ENCODE assay signal across 8 cellular contexts in the genomic region with DNA sequence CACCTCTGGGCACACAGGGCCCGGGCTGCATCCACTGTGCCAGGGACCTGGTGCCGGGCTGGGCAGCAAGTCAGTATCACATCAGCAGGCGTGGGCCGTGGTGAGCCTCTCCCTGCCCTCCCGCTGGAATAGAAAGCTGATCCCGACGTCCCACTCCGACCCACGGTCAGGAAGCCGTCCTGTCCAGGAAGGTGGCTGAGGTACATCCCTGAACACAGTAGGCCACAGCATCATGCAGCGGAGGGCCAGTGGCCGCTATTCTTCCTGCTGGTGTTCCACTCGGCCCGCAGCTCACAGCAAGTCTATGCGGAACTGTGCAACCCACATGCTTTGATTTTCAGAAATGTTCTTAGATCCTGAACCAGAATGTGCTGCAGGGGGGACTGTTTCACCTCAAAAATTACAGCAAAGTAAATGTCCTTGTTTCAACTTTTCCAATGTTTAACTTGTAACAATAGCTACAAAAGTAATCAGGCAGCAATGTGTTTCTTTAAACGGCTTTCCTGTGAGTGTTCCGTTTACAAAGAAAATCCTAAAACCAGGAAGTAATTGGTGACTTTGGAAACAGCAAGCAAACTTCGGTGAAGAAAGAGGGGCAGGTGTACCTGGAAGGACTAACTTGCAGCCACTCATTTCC. TPM values are rescaled to one million over a fixed set of nuclear protein-coding genes. Genes with fewer than 3 reads are reported as not detected.
DNase-seq lines count a peak whose midpoint lies in the region; ATAC-seq lines count a peak whose summit lies in the region.

No MANE protein-coding gene starts in this region.

- peak overlapping the region; percentile 87 for H3K27ac Mint-ChIP-seq in activated CD4-positive, alpha-beta memory T cell treated with anti-CD3 and anti-CD28 coated beads, Interleukin-2, amount 10 ng/mL, durations not matched to agents 7 days and 5 days

- CTCF ChIA-PET in activated CD4-positive, alpha-beta memory T cell treated with anti-CD3 and anti-CD28 coated beads, Interleukin-2, amount 10 ng/mL, durations not matched to agents 7 days and 5 days (lab: Charles Lee): interaction anchor here (0.7 to 4.2 kb wide), 7 partner anchors 10 to 50 kb away, joined by 3 to 28 read pairs (median 6); no protein-coding TSS in a partner anchor

- H3K27me3 ChIP-seq in H7 (ENCODE audit: control insufficient read depth, insufficient read depth, low read length) (no peaks in the 10 kb centered on the region), right cardiac atrium (ENCODE audit: control insufficient read depth, insufficient read depth) (no peaks in the 10 kb centered on the region), skeletal muscle satellite cell (ENCODE audit: control insufficient read depth, insufficient read depth, low read length) (no peaks in the 10 kb centered on the region)

- 49% methylated on average over 18 of the region's 18 CpGs for WGBS in right cardiac atrium

- no peaks in the 10 kb centered on the region for H3K27me3 Mint-ChIP-seq in activated CD4-positive, alpha-beta memory T cell treated with anti-CD3 and anti-CD28 coated beads, Interleukin-2, amount 10 ng/mL, durations not matched to agents 7 days and 5 days

- H3K4me3 ChIP-seq in H7 (ENCODE audit: insufficient read depth, low read depth, low read length) (peak overlapping the region; percentile 18), right cardiac atrium (ENCODE audit: low read length) (peak overlapping the region; percentile 95), skeletal muscle satellite cell (ENCODE audit: low read length) (peak overlapping the region; percentile 65)

- H3K9ac ChIP-seq in skeletal muscle satellite cell (ENCODE audit: low read depth, low read length): peak overlapping the region; percentile 48

- peak in 1 of 2 donors; percentile 1 for ATAC-seq in right cardiac atrium

- POLR2A ChIA-PET in activated CD4-positive, alpha-beta memory T cell treated with anti-CD3 and anti-CD28 coated beads, Interleukin-2, amount 10 ng/mL, durations not matched to agents 7 days and 5 days (lab: Charles Lee): interaction anchor here (1.0 to 2.1 kb wide), 7 partner anchors 10 to 121 kb away, joined by 3 to 11 read pairs (median 5); partner anchors contain the start of genes COX19 and ZFAND2A

- no peak for DNase-seq in H7
- no peak for DNase-seq in activated CD4-positive, alpha-beta memory T cell treated with anti-CD3 and anti-CD28 coated beads, Interleukin-2, amount 10 ng/mL, durations not matched to agents 7 days and 5 days
- DNase-seq in right cardiac atrium: peak in 2 of 3 donors; percentile 61 to 68
- no peak for DNase-seq in NCI-H748 (lab: John Stamatoyannopoulos, UW; ENCODE audit: unreplicated experiment)
- DNase-seq in epidermal melanocyte (ENCODE audit: insufficient read length, low spot score): no peak
- no peak for DNase-seq in islet precursor cell
- no peak for DNase-seq in cerebellar cortex (ENCODE audit: low spot score)

- H3K9me3 ChIP-seq in right cardiac atrium (ENCODE audit: control insufficient read depth, low read length) (no peaks in the 10 kb centered on the region), skeletal muscle satellite cell (replicated peaks; ENCODE audit: low read length) (no peaks in the 10 kb centered on the region)

- intact Hi-C loops in right cardiac atrium (cut with DNase I): no loop called here

- peaks cover 63% of the 10 kb centered on the region for H3K4me1 Mint-ChIP-seq in activated CD4-positive, alpha-beta memory T cell treated with anti-CD3 and anti-CD28 coated beads, Interleukin-2, amount 10 ng/mL, durations not matched to agents 7 days and 5 days

- peak overlapping the region; percentile 74 for H3K4me3 Mint-ChIP-seq in activated CD4-positive, alpha-beta memory T cell treated with anti-CD3 and anti-CD28 coated beads, Interleukin-2, amount 10 ng/mL, durations not matched to agents 7 days and 5 days

- no peaks in the 10 kb centered on the region for H3K9me3 Mint-ChIP-seq in activated CD4-positive, alpha-beta memory T cell treated with anti-CD3 and anti-CD28 coated beads, Interleukin-2, amount 10 ng/mL, durations not matched to agents 7 days and 5 days

- H3K4me2 ChIP-seq in skeletal muscle satellite cell (ENCODE audit: low read length): peak overlapping the region; percentile 100

- H3K4me1 ChIP-seq in right cardiac atrium (ENCODE audit: control insufficient read depth, insufficient read depth, low read length) (peaks cover 9% of the 10 kb centered on the region), skeletal muscle satellite cell (ENCODE audit: control insufficient read depth, insufficient read depth, low read length) (peaks cover 41% of the 10 kb centered on the region)

- no peaks in the 10 kb centered on the region for H3K36me3 Mint-ChIP-seq in activated CD4-positive, alpha-beta memory T cell treated with anti-CD3 and anti-CD28 coated beads, Interleukin-2, amount 10 ng/mL, durations not matched to agents 7 days and 5 days (ENCODE audit: low read depth)

- H3K36me3 ChIP-seq in H7 (replicated peaks; ENCODE audit: control insufficient read depth, insufficient read depth, low read length) (no peaks in the 10 kb centered on the region), skeletal muscle satellite cell (ENCODE audit: insufficient read depth, low read length) (no peaks in the 10 kb centered on the region)

- peak overlapping the region; percentile 96 for H3K27ac ChIP-seq in right cardiac atrium (ENCODE audit: low read length)

RNA-seq across cellular contexts. Expression of gene GPR146, which starts 0.7 kb away (rescaled TPM):
- total RNA-seq in H7 (2014; rRNA removed; shearing (Covaris generic)): 0.07 and 0.87 TPM in 2 replicates
- total RNA-seq in activated CD4-positive, alpha-beta memory T cell treated with anti-CD3 and anti-CD28 coated beads, Interleukin-2, amount 10 ng/mL, durations not matched to agents 7 days and 5 days: 10 to 100 TPM; 10.0 to 10.1 TPM
- total RNA-seq in right cardiac atrium: 10 to 100 TPM in 2 of 4 donors, 1 to 10 TPM in 2; 4.2 to 19.7 (median 14.1) TPM
- polyA plus RNA-seq in right cardiac atrium: 17.3 TPM
- total RNA-seq in skeletal muscle satellite cell (2012; rRNA removed): 1.8 and 6.8 TPM in 2 replicates

RNA-seq across cellular contexts. Expression of gene GPER1, which starts 44.2 kb away (rescaled TPM):
- 0.14 and 0.63 TPM in 2 replicates for total RNA-seq in H7 (2014; rRNA removed; shearing (Covaris generic))
- under 1 TPM in 1 of 2 experiments, not detected in 1; 0.15 TPM for total RNA-seq in activated CD4-positive, alpha-beta memory T cell treated with anti-CD3 and anti-CD28 coated beads, Interleukin-2, amount 10 ng/mL, durations not matched to agents 7 days and 5 days
- 1 to 10 TPM; 3.0 to 6.7 (median 4.5) TPM for total RNA-seq in right cardiac atrium
- polyA plus RNA-seq in right cardiac atrium: 3.6 TPM
- total RNA-seq in skeletal muscle satellite cell (2012; rRNA removed): 5.1 and 9.6 TPM in 2 replicates

Comparison
In these comparisons a context has a peak if more than half of its experiments do, and no peak if none do; other contexts are left out.
1. DNase-seq: peak in right cardiac atrium (2 of 3); none in H7 (single experiment), activated CD4-positive, alpha-beta memory T cell treated with anti-CD3 and anti-CD28 coated beads, Interleukin-2, amount 10 ng/mL, durations not matched to agents 7 days and 5 days (single experiment), NCI-H748 (single experiment), epidermal melanocyte (single experiment), islet precursor cell (single experiment) and cerebellar cortex (single experiment).
2. H3K4me3 ChIP-seq: peak in every context shown above with its lines; median percentile 95 in right cardiac atrium; 65 in skeletal muscle satellite cell; 18 in H7.